8 cellular contexts compared by ENCODE assay signal in the genomic region with DNA sequence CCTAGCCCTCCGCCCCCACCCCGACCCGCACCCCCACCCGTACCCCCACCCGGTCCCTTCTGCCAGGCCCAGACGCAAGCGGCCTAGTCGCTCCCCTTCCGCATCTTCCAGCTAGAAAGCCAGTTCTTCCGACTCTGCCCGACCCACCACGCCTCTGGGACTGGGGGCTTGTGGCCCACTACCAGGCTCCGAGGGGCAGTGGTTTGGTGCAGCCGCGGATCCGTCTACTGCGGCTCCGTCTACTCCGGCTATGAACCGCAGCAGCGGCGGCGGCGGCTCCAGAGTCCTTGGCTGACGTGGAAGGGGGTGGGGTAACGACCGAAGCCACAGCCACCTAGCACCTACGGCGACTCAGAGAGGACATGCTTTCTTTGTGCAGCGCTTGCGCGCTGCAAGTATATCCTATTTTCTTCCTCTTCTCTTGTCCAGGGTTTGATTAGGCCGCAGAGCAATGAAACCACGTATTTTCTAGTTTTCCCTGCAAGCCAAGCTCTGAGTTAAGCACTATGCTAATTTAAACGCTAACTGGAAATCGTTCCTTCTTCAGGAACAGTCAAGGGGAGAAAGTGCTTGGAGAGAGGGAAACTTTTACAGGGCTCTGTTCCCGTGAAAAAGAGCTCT. TPM values are rescaled to one million over a fixed set of nuclear protein-coding genes. Genes with fewer than 3 reads are reported as not detected.
DNase-seq lines count a peak whose midpoint lies in the region; ATAC-seq and TF ChIP-seq lines count a peak whose summit lies in the region.

Gene COPB1 (minus strand): TSS at position 252 of the 621 bp plus-strand sequence. CDS start 883 bp downstream, outside the sequence.

- peak within 1 kb of the TSS; percentile 90 for H3K4me3 ChIP-seq in AG10803 (ENCODE audit: low read length)

- DNase-seq in AG10803 (ENCODE audit: low read depth) (peak; percentile 94), NCI-H460 (ENCODE audit: extremely low read depth, low read depth) (peak; percentile 77), cerebellum (ENCODE audit: low spot score) (peak; percentile 87), kidney glomerular epithelial cell (lab: John Stamatoyannopoulos, UW) (peak; percentile 91)
- peak; percentile 88 for DNase-seq in activated CD4-positive, CD25-positive, alpha-beta regulatory T cell treated with anti-CD3 and anti-CD28 coated beads, Interleukin-2, amount 50 U/mL, for 72 hours
- peak; percentile 76 for DNase-seq in stimulated activated CD4-positive, alpha-beta T cell treated with anti-CD3 and anti-CD28 coated beads, Interleukin-1b, Interleukin-23, amount 100 ng/mL, for 1 hour (ENCODE audit: low read depth in 2 of 2)

- peak; percentile 86 for ATAC-seq in GM19043 (IDR thresholded peaks at IDR 0.05; ENCODE audit: low read depth, unreplicated experiment)
- ATAC-seq in HG03378 (IDR thresholded peaks at IDR 0.05; ENCODE audit: unreplicated experiment) = peak; percentile 82

- TF ChIP-seq CTCF in AG10803 (conservative IDR thresholded peaks at IDR 0.05; ENCODE audit: low read length) = no peak

RNA-seq across cellular contexts. Expression of gene COPB1, which starts in this region (rescaled TPM):
- total RNA-seq in NCI-H460 (2014; rRNA removed; shearing (Covaris generic)) = 128 and 132 TPM in 2 replicates
- polyA plus RNA-seq in NCI-H460 (2014; cell fraction: nucleus; rRNA removed) = 72.7 and 93.7 TPM in 2 replicates
- 116 TPM for total RNA-seq in cerebellum

Comparison
In these comparisons a context has a peak if more than half of its experiments do, and no peak if none do; other contexts are left out.
1. Peak in every context shown above with its lines: DNase-seq, ATAC-seq and H3K4me3 ChIP-seq.